ENCODE assay signal across 9 cellular contexts in the genomic region with DNA sequence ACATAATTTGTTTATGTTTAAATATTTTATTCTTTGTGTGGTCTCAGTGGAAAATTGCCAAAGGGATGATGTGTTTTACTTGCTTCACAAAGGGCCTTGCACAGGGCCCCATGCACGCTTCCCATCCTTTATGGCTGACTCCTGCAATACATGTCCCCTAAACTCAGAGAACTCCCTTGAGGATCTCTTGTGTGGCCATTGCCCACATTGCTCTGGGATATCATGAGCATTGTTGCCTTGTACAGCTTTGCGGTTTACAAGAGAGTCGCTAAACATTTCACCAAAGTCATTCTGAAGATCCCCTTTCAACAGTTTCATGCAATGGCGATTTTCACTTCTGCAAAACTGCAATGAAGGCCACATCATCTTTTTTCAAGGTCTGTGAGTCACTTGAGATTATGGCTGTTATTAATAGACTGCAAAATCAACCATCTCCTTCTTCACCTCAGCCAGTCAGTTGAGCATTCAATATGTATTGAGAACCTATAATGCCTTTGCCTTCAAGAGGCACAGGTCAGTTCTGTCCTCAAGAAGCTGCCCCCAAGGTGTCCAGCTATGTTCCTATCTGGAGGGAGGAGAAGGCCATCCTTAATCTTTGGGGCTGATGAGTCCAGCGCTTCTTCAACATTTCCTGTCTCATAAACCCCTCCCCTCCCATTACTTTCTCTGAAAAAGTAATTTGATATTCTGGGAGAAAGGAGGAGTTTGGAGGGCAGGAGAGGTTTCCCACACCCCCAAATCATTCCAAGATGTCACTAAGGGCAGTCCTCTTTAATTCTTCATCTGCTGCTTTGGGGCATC.
DNase-seq lines count a peak whose midpoint lies in the region; ATAC-seq and TF ChIP-seq lines count a peak whose summit lies in the region.
"Had no signal": no experiment of that assay in that cellular context is flagged by ENCODE, and none has a peak within 500 bp of the region (broad histone marks: within the 10 kb centered on the region; RNA-seq: fewer than 3 reads in every experiment).

No MANE protein-coding gene starts in this region.

- no peaks in the 10 kb centered on the region for H3K36me3 ChIP-seq in tibial nerve

- DNase-seq in natural killer cell (no peak), NB4 (ENCODE audit: low read depth) (peak; percentile 94), tibial nerve (ENCODE audit: low spot score in 2 of 2) (no peak), cerebellar cortex (ENCODE audit: low spot score) (no peak), NCI-H2171 treated with DMSO at 0.1 percent for 48 hours (lab: John Stamatoyannopoulos, UW) (no peak)
- DNase-seq in natural killer cell treated with Interleukin-12 subunit alpha and Interleukin-12 subunit beta and Interleukin-15 and Interleukin-18, amount 100 ng/mL, for 72 hours (ENCODE audit: low spot score), result no peak
- no peak for DNase-seq in stimulated activated CD4-positive, alpha-beta T cell treated with anti-CD3 and anti-CD28 coated beads, Interleukin-1b, Interleukin-23, amount 100 ng/mL, for 48 hours

- H3K27ac Mint-ChIP-seq in natural killer cell, result no peak overlapping the region
- no peak overlapping the region for H3K27ac Mint-ChIP-seq in natural killer cell treated with Interleukin-12 subunit alpha and Interleukin-12 subunit beta and Interleukin-15 and Interleukin-18, amount 100 ng/mL, for 72 hours
- H3K27ac Mint-ChIP-seq: activated T-helper 1 cell treated with anti-CD3 and anti-CD28 coated beads, Interleukin-12 subunit alpha, Interleukin-12 subunit beta, Interleukin-2, Interleukin-4 antibody, amounts not matched to agents 30 ng/mL and 10 ng/mL and 1 ng/mL, durations not matched to agents 14 hours and 24 hours and 36 hours had no signal

- H3K4me1 ChIP-seq in tibial nerve, result no peaks in the 10 kb centered on the region

- no peaks in the 10 kb centered on the region for H3K4me1 Mint-ChIP-seq in natural killer cell
- H3K4me1 Mint-ChIP-seq in natural killer cell treated with Interleukin-12 subunit alpha and Interleukin-12 subunit beta and Interleukin-15 and Interleukin-18, amount 100 ng/mL, for 72 hours (ENCODE audit: low read depth in 2 of 2), result no peaks in the 10 kb centered on the region

- H3K4me3 ChIP-seq in NB4 (ENCODE audit: low read depth, low read length), result no peak overlapping the region
- no peak overlapping the region for H3K4me3 ChIP-seq in tibial nerve

- H3K27me3 Mint-ChIP-seq in natural killer cell (ENCODE audit: low read depth in 2 of 2), result peaks cover 7 to 8% of the 10 kb centered on the region in 2 donors
- peaks cover 13 to 34% of the 10 kb centered on the region in 2 donors for H3K27me3 Mint-ChIP-seq in natural killer cell treated with Interleukin-12 subunit alpha and Interleukin-12 subunit beta and Interleukin-15 and Interleukin-18, amount 100 ng/mL, for 72 hours

- TF ChIP-seq CTCF in natural killer cell (IDR thresholded peaks at IDR 0.05) (no peak), NB4 (IDR thresholded peaks at IDR 0.05; ENCODE audit: low read depth, low read length) (no peak), tibial nerve (IDR thresholded peaks at IDR 0.05) (no peak)

- 74 to 75% methylated on average over 5 of the region's 5 CpGs for WGBS in tibial nerve, 2 donors

- peaks cover 0 to 3% (median 0%) of the 10 kb centered on the region in 4 donors for H3K9me3 ChIP-seq in tibial nerve

- peak in 2 of 3 donors; percentile 20 to 37 for ATAC-seq in natural killer cell
- ATAC-seq in natural killer cell treated with Interleukin-12 subunit alpha and Interleukin-12 subunit beta and Interleukin-15 and Interleukin-18, amount 100 ng/mL, for 72 hours, result no peak
- ATAC-seq in HG02884 (IDR thresholded peaks at IDR 0.05; ENCODE audit: unreplicated experiment), result peak; percentile 96

- peak in 1 of 2 donors; percentile 56 for TF ChIP-seq EP300 in tibial nerve (IDR thresholded peaks at IDR 0.05)

- H3K4me3 Mint-ChIP-seq in natural killer cell, result no peak overlapping the region
- H3K4me3 Mint-ChIP-seq in natural killer cell treated with Interleukin-12 subunit alpha and Interleukin-12 subunit beta and Interleukin-15 and Interleukin-18, amount 100 ng/mL, for 72 hours, result no peak overlapping the region
- H3K4me3 Mint-ChIP-seq: activated T-helper 1 cell treated with anti-CD3 and anti-CD28 coated beads, Interleukin-12 subunit alpha, Interleukin-12 subunit beta, Interleukin-2, Interleukin-4 antibody, amounts not matched to agents 30 ng/mL and 10 ng/mL and 1 ng/mL, durations not matched to agents 14 hours and 24 hours and 36 hours had no signal

- H3K36me3 Mint-ChIP-seq in natural killer cell, result no peaks in the 10 kb centered on the region
- H3K36me3 Mint-ChIP-seq in natural killer cell treated with Interleukin-12 subunit alpha and Interleukin-12 subunit beta and Interleukin-15 and Interleukin-18, amount 100 ng/mL, for 72 hours, result peaks cover 20% of the 10 kb centered on the region

- no peak overlapping the region for H3K27ac ChIP-seq in tibial nerve

- intact Hi-C loops in natural killer cell (cut with micrococcal nuclease), result no loop called here

- H3K27me3 ChIP-seq in tibial nerve, result no peaks in the 10 kb centered on the region

- TF ChIP-seq POLR2A in NB4 (IDR thresholded peaks at IDR 0.05; ENCODE audit: extremely low read depth, insufficient read length) (no peak), tibial nerve (IDR thresholded peaks at IDR 0.05) (no peak)

- peaks cover 2 to 4% of the 10 kb centered on the region in 2 donors for H3K9me3 Mint-ChIP-seq in natural killer cell
- peaks cover 7% of the 10 kb centered on the region for H3K9me3 Mint-ChIP-seq in natural killer cell treated with Interleukin-12 subunit alpha and Interleukin-12 subunit beta and Interleukin-15 and Interleukin-18, amount 100 ng/mL, for 72 hours
- H3K9me3 Mint-ChIP-seq: activated T-helper 1 cell treated with anti-CD3 and anti-CD28 coated beads, Interleukin-12 subunit alpha, Interleukin-12 subunit beta, Interleukin-2, Interleukin-4 antibody, amounts not matched to agents 30 ng/mL and 10 ng/mL and 1 ng/mL, durations not matched to agents 14 hours and 24 hours and 36 hours had no signal

Comparison
In these comparisons a context has a peak if more than half of its experiments do, and no peak if none do; other contexts are left out.
1. ATAC-seq: peak in natural killer cell (2 of 3) and HG02884 (single experiment); none in natural killer cell treated with Interleukin-12 subunit alpha and Interleukin-12 subunit beta and Interleukin-15 and Interleukin-18, amount 100 ng/mL, for 72 hours (0 of 2).